8 cellular contexts compared by ENCODE assay signal in genomic region chr4:972651-973424, GRCh38. TPM values are rescaled to one million over a fixed set of nuclear protein-coding genes. Genes with fewer than 3 reads are reported as not detected.
DNase-seq lines count a peak whose midpoint lies in the region; ATAC-seq and TF ChIP-seq lines count a peak whose summit lies in the region.

No MANE protein-coding gene starts in this region.

- H3K4me1 ChIP-seq in fibroblast of lung (ENCODE audit: control insufficient read depth, extremely low read depth, insufficient read depth, low read length) (peaks cover 4% of the 10 kb centered on the region), urinary bladder (ENCODE audit: insufficient read depth) (peaks cover 5% of the 10 kb centered on the region)

- H3K27me3 ChIP-seq in BJ (ENCODE audit: control insufficient read depth, insufficient read depth, low read length) (no peaks in the 10 kb centered on the region), fibroblast of lung (ENCODE audit: control insufficient read depth, insufficient read depth, low read length) (no peaks in the 10 kb centered on the region)

- no peaks in the 10 kb centered on the region for H3K36me3 Mint-ChIP-seq in osteocyte (ENCODE audit: unreplicated experiment)

- TF ChIP-seq EP300 in Ishikawa (IDR thresholded peaks at IDR 0.05; ENCODE audit: borderline replicate concordance), result no peak

- peak; percentile 38 for ATAC-seq in GM21423 (IDR thresholded peaks at IDR 0.05; ENCODE audit: unreplicated experiment)
- no peak for ATAC-seq in GM18858 (IDR thresholded peaks at IDR 0.05; ENCODE audit: unreplicated experiment)

- H2AFZ ChIP-seq in fibroblast of lung (ENCODE audit: low read length), result peak overlapping the region; percentile 68

- H3K36me3 ChIP-seq in BJ (ENCODE audit: control insufficient read depth, insufficient read depth, low read length) (peaks cover 3% of the 10 kb centered on the region; the same call in 1 of the 2 replicates), fibroblast of lung (ENCODE audit: control insufficient read depth, insufficient read depth, low read length) (no peaks in the 10 kb centered on the region), urinary bladder (ENCODE audit: insufficient read depth) (no peaks in the 10 kb centered on the region)

- POLR2A ChIA-PET in BJ (lab: Charles Lee), result no interaction called here

- no peak for TF ChIP-seq RAD21 in Ishikawa (IDR thresholded peaks at IDR 0.05; ENCODE audit: low read depth)

- H3K27ac ChIP-seq in fibroblast of lung (ENCODE audit: insufficient read depth, low read length), result no peak overlapping the region
- no peak overlapping the region for H3K27ac ChIP-seq in urinary bladder (ENCODE audit: low read depth)

- WGBS in urinary bladder, result under 1% methylated on average over 65 of the region's 65 CpGs

- no peaks in the 10 kb centered on the region for H3K27me3 Mint-ChIP-seq in osteocyte (ENCODE audit: unreplicated experiment)

- TF ChIP-seq CTCF in BJ (IDR thresholded peaks at IDR 0.05; ENCODE audit: insufficient read depth, low read depth, low read length) (no peak), fibroblast of lung (conservative IDR thresholded peaks at IDR 0.05 in 1 of 2, IDR thresholded peaks at IDR 0.05 in 1 of 2; ENCODE audit: low read depth in 1 of 2, low read length in 2 of 2) (no peak), osteocyte (IDR thresholded peaks at IDR 0.05) (no peak)

- peak overlapping the region; percentile 63 for H3K4me3 ChIP-seq in BJ (ENCODE audit: low read depth, low read length)
- H3K4me3 ChIP-seq in fibroblast of lung (replicated peaks in 1 of 4; ENCODE audit: control extremely low read depth in 1 of 4, insufficient read depth in 1 of 4, low read depth in 3 of 4, low read length in 4 of 4), result peak overlapping the region; percentile 53 to 80 (median 71)
- H3K4me3 ChIP-seq in urinary bladder (ENCODE audit: low read depth, low read length), result peak overlapping the region; percentile 94

- peaks cover 7% of the 10 kb centered on the region for H3K4me1 Mint-ChIP-seq in osteocyte (ENCODE audit: unreplicated experiment)

- CTCF ChIA-PET in BJ (lab: Yijun Ruan, JAX), result no interaction called here

- no peaks in the 10 kb centered on the region for H4K20me1 ChIP-seq in fibroblast of lung (ENCODE audit: control insufficient read depth, extremely low read depth, insufficient read depth, low read length)

- H3K4me2 ChIP-seq in fibroblast of lung (ENCODE audit: extremely low read depth, insufficient read depth, low read length), result peak overlapping the region; percentile 94

- no peaks in the 10 kb centered on the region for H3K9me3 ChIP-seq in fibroblast of lung (ENCODE audit: control insufficient read depth, insufficient read depth, low read depth, low read length)

- H3K79me2 ChIP-seq in fibroblast of lung (ENCODE audit: control insufficient read depth, insufficient read depth, low read length), result no peaks in the 10 kb centered on the region

- H3K9ac ChIP-seq in fibroblast of lung (ENCODE audit: insufficient read depth, low read length), result peak overlapping the region; percentile 58

- H3K4me3 Mint-ChIP-seq in osteocyte (ENCODE audit: unreplicated experiment), result peak overlapping the region; percentile 67

- no peak for DNase-seq in BJ (ENCODE audit: low read depth)
- peak; percentile 77 for DNase-seq in activated CD8-positive, alpha-beta memory T cell treated with anti-CD3 and anti-CD28 coated beads, Interleukin-2, amount 50 U/mL, for 48 hours
- no peak for DNase-seq in fibroblast of lung (ENCODE audit: low read depth in 2 of 2)
- no peak for DNase-seq in osteocyte (ENCODE audit: extremely low spot score, unreplicated experiment)

- no peaks in the 10 kb centered on the region for H3K9me3 Mint-ChIP-seq in osteocyte (ENCODE audit: unreplicated experiment)

- H3K27ac Mint-ChIP-seq in osteocyte (ENCODE audit: unreplicated experiment), result no peak overlapping the region

TF ChIP-seq in Ishikawa, 13 proteins besides CTCF, POLR2A, EP300 and RAD21:
- TF ChIP-seq MAX (IDR thresholded peaks at IDR 0.05), result peak; percentile 5; the same call in 1 of the 2 replicates
- TF ChIP-seq TEAD4 (IDR thresholded peaks at IDR 0.05), result no peak
- peak; percentile 67; the same call in 1 of the 2 replicates for TF ChIP-seq EGR1 (IDR thresholded peaks at IDR 0.05)
- peak; percentile 61; the same call in 1 of the 2 replicates for TF ChIP-seq ZBTB7A (IDR thresholded peaks at IDR 0.05; ENCODE audit: low read depth)
- no peak for TF ChIP-seq TAF1 (IDR thresholded peaks at IDR 0.05; ENCODE audit: low read depth)
- no peak for TF ChIP-seq TCF12 (IDR thresholded peaks at IDR 0.05; ENCODE audit: low read depth)
- TF ChIP-seq YY1 (IDR thresholded peaks at IDR 0.05; ENCODE audit: low read depth), result no peak
- TF ChIP-seq CEBPB (IDR thresholded peaks at IDR 0.05), result no peak

RNA-seq across cellular contexts. Expression of gene DGKQ, which starts 0.5 kb away (rescaled TPM):
- polyA plus RNA-seq in BJ (2011; rRNA removed), result 3.7 and 6.5 TPM in 2 replicates
- 3.8 and 4.3 TPM in 2 replicates for polyA minus RNA-seq in BJ (2011; rRNA and poly(A)+ RNA removed)
- total RNA-seq in fibroblast of lung, result 11.0 and 13.2 TPM in 2 replicates
- 2.1 and 3.0 TPM in 2 replicates for polyA plus RNA-seq in fibroblast of lung
- polyA plus RNA-seq in fibroblast of lung (2012), result 4.5 and 7.1 TPM in 2 replicates
- polyA minus RNA-seq in fibroblast of lung (ENCODE audit: low replicate concordance), result 3.7 and 4.3 TPM in 2 replicates
- total RNA-seq in osteocyte, result 17.9 and 18.5 TPM in 2 replicates
- 5.0 TPM for total RNA-seq in urinary bladder
- polyA plus RNA-seq in urinary bladder, result 10.0 TPM

RNA-seq across cellular contexts. Expression of gene IDUA, which starts 14.0 kb away (rescaled TPM):
- polyA plus RNA-seq in BJ (2011; rRNA removed) (7.5 and 13.2 TPM in 2 replicates), fibroblast of lung (2.1 and 3.1 TPM in 2 replicates), urinary bladder (18.2 TPM)
- polyA minus RNA-seq in BJ (2011; rRNA and poly(A)+ RNA removed), result 3.5 and 5.6 TPM in 2 replicates
- total RNA-seq in fibroblast of lung (10.3 and 11.1 TPM in 2 replicates), osteocyte (58.0 and 67.8 TPM in 2 replicates), urinary bladder (7.9 TPM)
- 5.9 TPM in 2 replicates for polyA plus RNA-seq in fibroblast of lung (2012)
- 4.8 and 6.4 TPM in 2 replicates for polyA minus RNA-seq in fibroblast of lung (ENCODE audit: low replicate concordance)

RNA-seq across cellular contexts. Expression of gene SLC26A1, which starts 20.4 kb away (rescaled TPM):
- polyA plus RNA-seq in BJ (2011; rRNA removed), result 0.09 TPM in 1 of 2 replicates, not detected in the other
- 0.24 TPM in 1 of 2 replicates, not detected in the other for polyA minus RNA-seq in BJ (2011; rRNA and poly(A)+ RNA removed)
- 0.26 and 0.33 TPM in 2 replicates for total RNA-seq in fibroblast of lung
- polyA plus RNA-seq in fibroblast of lung, result 0.05 and 0.07 TPM in 2 replicates
- polyA plus RNA-seq in fibroblast of lung (2012), result 0.86 and 1.7 TPM in 2 replicates
- polyA minus RNA-seq in fibroblast of lung (ENCODE audit: low replicate concordance), result not detected in 2 replicates
- 0.78 and 0.83 TPM in 2 replicates for total RNA-seq in osteocyte
- total RNA-seq in urinary bladder, result 0.05 TPM
- 0.20 TPM for polyA plus RNA-seq in urinary bladder

RNA-seq across cellular contexts. Expression of gene FGFRL1, which starts 38.6 kb away (rescaled TPM):
- 9.1 and 21.2 TPM in 2 replicates for polyA plus RNA-seq in BJ (2011; rRNA removed)
- polyA minus RNA-seq in BJ (2011; rRNA and poly(A)+ RNA removed), result 56.3 and 82.1 TPM in 2 replicates
- total RNA-seq in fibroblast of lung, result 5.6 and 6.1 TPM in 2 replicates
- polyA plus RNA-seq in fibroblast of lung, result 10.0 and 21.2 TPM in 2 replicates
- 10.7 and 18.2 TPM in 2 replicates for polyA plus RNA-seq in fibroblast of lung (2012)
- 74.1 and 108 TPM in 2 replicates for polyA minus RNA-seq in fibroblast of lung (ENCODE audit: low replicate concordance)
- 56.9 and 59.8 TPM in 2 replicates for total RNA-seq in osteocyte
- total RNA-seq in urinary bladder, result 5.7 TPM
- 25.7 TPM for polyA plus RNA-seq in urinary bladder

RNA-seq across cellular contexts. Expression of gene TMEM175, which starts 40.6 kb away (rescaled TPM):
- 44.7 and 77.8 TPM in 2 replicates for polyA plus RNA-seq in BJ (2011; rRNA removed)
- 27.8 and 31.3 TPM in 2 replicates for polyA minus RNA-seq in BJ (2011; rRNA and poly(A)+ RNA removed)
- total RNA-seq in fibroblast of lung, result 10.3 and 16.3 TPM in 2 replicates
- polyA plus RNA-seq in fibroblast of lung, result 23.9 and 29.2 TPM in 2 replicates
- 21.8 and 28.7 TPM in 2 replicates for polyA plus RNA-seq in fibroblast of lung (2012)
- 47.0 and 77.0 TPM in 2 replicates for polyA minus RNA-seq in fibroblast of lung (ENCODE audit: low replicate concordance)
- 37.2 and 39.7 TPM in 2 replicates for total RNA-seq in osteocyte
- total RNA-seq in urinary bladder, result 16.8 TPM
- 32.8 TPM for polyA plus RNA-seq in urinary bladder
